ENCODE assay signal across 9 cellular contexts in the genomic region with DNA sequence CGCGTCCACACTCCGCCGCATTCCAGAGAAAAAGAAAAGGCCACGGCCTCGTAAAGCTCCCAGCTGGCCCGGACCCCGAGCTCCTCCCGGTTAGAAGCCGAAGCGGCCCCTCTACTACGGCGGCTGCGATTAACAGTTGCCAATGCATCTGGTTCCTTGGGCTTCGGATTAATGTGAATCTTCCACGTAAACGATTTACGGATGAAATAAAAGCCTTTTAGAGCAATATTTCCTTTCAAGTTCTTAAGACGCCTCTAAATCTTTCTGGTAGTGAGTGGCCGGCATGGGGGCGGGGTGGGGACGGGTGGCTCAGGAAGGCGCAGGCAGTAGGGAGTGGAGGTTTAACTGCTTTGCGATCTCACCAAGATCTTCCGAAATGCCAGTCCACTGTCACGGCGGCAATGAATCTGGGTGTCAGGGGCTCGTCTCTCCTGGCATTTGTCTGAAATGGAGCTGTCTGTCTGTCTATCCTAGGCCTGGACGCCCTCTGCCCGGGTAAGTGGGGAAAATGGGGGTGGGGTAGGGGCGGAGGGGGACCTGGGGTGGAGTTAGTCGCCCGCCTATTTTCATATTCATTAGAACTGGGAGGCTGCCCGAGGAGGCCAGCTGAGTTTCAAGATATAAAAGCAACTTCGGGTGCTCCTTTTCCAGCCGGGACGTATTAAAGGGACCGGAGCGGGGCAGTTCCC. TPM values are rescaled to one million over a fixed set of nuclear protein-coding genes. Genes with fewer than 3 reads are reported as not detected.
A peak's percentile ranks its signal among the peaks of the same experiment; 100 is the strongest.
DNase-seq lines count a peak whose midpoint lies in the region; ATAC-seq and TF ChIP-seq lines count a peak whose summit lies in the region.
"Had no signal": no experiment of that assay in that cellular context is flagged by ENCODE, and none has a peak within 500 bp of the region (broad histone marks: within the 10 kb centered on the region; RNA-seq: fewer than 3 reads in every experiment).

No MANE protein-coding gene starts in this region.

- no peak overlapping the region for H3K4me3 ChIP-seq in right lobe of liver
- peak overlapping the region in 3 of 4 donors; percentile 20 to 49 (median 28) for H3K4me3 ChIP-seq in transverse colon
- H3K4me3 ChIP-seq: SJSA1 had no signal

- H3K9me3 ChIP-seq in right lobe of liver (no peaks in the 10 kb centered on the region), transverse colon (no peaks in the 10 kb centered on the region)
- H3K9me3 ChIP-seq: SJSA1 had no signal

- peak in 3 of 4 donors; percentile 29 to 48 (median 37) for ATAC-seq in right lobe of liver

- POLR2A ChIA-PET in activated CD4-positive, alpha-beta T cell treated with anti-CD3 and anti-CD28 coated beads, Interleukin-2, amount 10 ng/mL, durations not matched to agents 7 days and 5 days (lab: Charles Lee) = no interaction called here

- CTCF ChIA-PET in activated CD4-positive, alpha-beta T cell treated with anti-CD3 and anti-CD28 coated beads, Interleukin-2, amount 10 ng/mL, durations not matched to agents 7 days and 5 days (lab: Charles Lee) = no interaction called here

- H3K27ac ChIP-seq in right lobe of liver (no peak overlapping the region), transverse colon (no peak overlapping the region)
- H3K27ac ChIP-seq: SJSA1 had no signal

- H3K27ac Mint-ChIP-seq in activated CD4-positive, alpha-beta T cell treated with anti-CD3 and anti-CD28 coated beads, Interleukin-2, amount 10 ng/mL, durations not matched to agents 7 days and 5 days = no peak overlapping the region

- peaks cover 9% of the 10 kb centered on the region for H3K4me1 Mint-ChIP-seq in activated CD4-positive, alpha-beta T cell treated with anti-CD3 and anti-CD28 coated beads, Interleukin-2, amount 10 ng/mL, durations not matched to agents 7 days and 5 days

- H3K27me3 ChIP-seq in right lobe of liver (peaks cover 5 to 38% of the 10 kb centered on the region in 2 donors), transverse colon (peaks cover 100% of the 10 kb centered on the region)

- H3K27me3 Mint-ChIP-seq in activated CD4-positive, alpha-beta T cell treated with anti-CD3 and anti-CD28 coated beads, Interleukin-2, amount 10 ng/mL, durations not matched to agents 7 days and 5 days = peaks cover 64% of the 10 kb centered on the region

- TF ChIP-seq CTCF in right lobe of liver (IDR thresholded peaks at IDR 0.05) (no peak), transverse colon (IDR thresholded peaks at IDR 0.05) (no peak)

- no peak for DNase-seq in activated CD4-positive, alpha-beta T cell treated with anti-CD3 and anti-CD28 coated beads, Interleukin-2, amount 10 ng/mL, durations not matched to agents 7 days and 5 days
- DNase-seq in activated CD4-positive, alpha-beta T cell treated with anti-CD3 and anti-CD28 coated beads, Interleukin-2, amount 50 U/mL, for 48 hours = no peak
- DNase-seq in dermis blood vessel endothelial cell = peak; percentile 15
- DNase-seq in right lobe of liver = peak in 1 of 3 donors; percentile 49
- DNase-seq in transverse colon = no peak
- no peak for DNase-seq in HuH-7.5 (ENCODE audit: low spot score)
- DNase-seq in pons (ENCODE audit: low spot score) = no peak
- no peak for DNase-seq in stimulated activated CD4-positive, alpha-beta T cell treated with anti-CD3 and anti-CD28 coated beads, Interleukin-4, amount 100 ng/mL, for 24 hours

- WGBS in right lobe of liver (ENCODE audit: insufficient coverage, low coverage, low lambda C conversion rate, missing lambda C conversion rate) = 6% methylated on average over 22 of the region's 39 CpGs
- WGBS in transverse colon (ENCODE audit: low coverage in 1 of 2), 2 donors = 21 to 36% methylated on average over 5 to 39 of the region's 39 CpGs

- no peaks in the 10 kb centered on the region for H3K36me3 ChIP-seq in right lobe of liver
- H3K36me3 ChIP-seq in transverse colon = no peaks in the 10 kb centered on the region
- H3K36me3 ChIP-seq: SJSA1 had no signal

- H3K4me3 Mint-ChIP-seq in activated CD4-positive, alpha-beta T cell treated with anti-CD3 and anti-CD28 coated beads, Interleukin-2, amount 10 ng/mL, durations not matched to agents 7 days and 5 days = peak overlapping the region; percentile 61

- TF ChIP-seq EP300 in transverse colon (IDR thresholded peaks at IDR 0.05; ENCODE audit: low read depth) = no peak

- TF ChIP-seq POLR2A in right lobe of liver (IDR thresholded peaks at IDR 0.05) (no peak), transverse colon (IDR thresholded peaks at IDR 0.05) (no peak)

- no peaks in the 10 kb centered on the region for H3K9me3 Mint-ChIP-seq in activated CD4-positive, alpha-beta T cell treated with anti-CD3 and anti-CD28 coated beads, Interleukin-2, amount 10 ng/mL, durations not matched to agents 7 days and 5 days

- H3K4me1 ChIP-seq in right lobe of liver = peaks cover 0 to 10% (median 0%) of the 10 kb centered on the region in 4 donors
- peaks cover 5 to 19% (median 13%) of the 10 kb centered on the region in 4 donors for H3K4me1 ChIP-seq in transverse colon

- H3K36me3 Mint-ChIP-seq in activated CD4-positive, alpha-beta T cell treated with anti-CD3 and anti-CD28 coated beads, Interleukin-2, amount 10 ng/mL, durations not matched to agents 7 days and 5 days (ENCODE audit: low read depth) = no peaks in the 10 kb centered on the region

- intact Hi-C loops in right lobe of liver (cut with DNase I) = no loop called here
- intact Hi-C loops in transverse colon (cut with DNase I; ENCODE audit: low total_unique reads) = no loop called here

- in situ Hi-C loops in transverse colon (cut with MboI; ENCODE audit: low pct_ligation_motif_present in 1 of 4, low pct_unique_long_range_greater_than_20kb in 1 of 4, low sequenced_read_pairs in 3 of 4) = no loop called here

RNA-seq across cellular contexts. Expression of a gene that starts 0.4 kb away (rescaled TPM):
- not detected for total RNA-seq in activated CD4-positive, alpha-beta T cell treated with anti-CD3 and anti-CD28 coated beads, Interleukin-2, amount 10 ng/mL, durations not matched to agents 7 days and 5 days
- total RNA-seq in dermis blood vessel endothelial cell (not detected in 2 replicates), right lobe of liver (not detected), transverse colon (not detected)
- total RNA-seq: SJSA1 had no signal

Comparison
In these comparisons a context has a peak if more than half of its experiments do, and no peak if none do; other contexts are left out.
1. H3K4me3 ChIP-seq: peak in transverse colon (3 of 4); none in right lobe of liver (0 of 3).